Comparison of ENCODE assay signal across 20 cellular contexts in genomic region chr2:85157345-85157744, GRCh38. TPM values are rescaled to one million over a fixed set of nuclear protein-coding genes. Genes with fewer than 3 reads are reported as not detected.
A peak's percentile ranks its signal among the peaks of the same experiment; 100 is the strongest.
DNase-seq lines count a peak whose midpoint lies in the region; ATAC-seq and TF ChIP-seq lines count a peak whose summit lies in the region.
"Had no signal": no experiment of that assay in that cellular context is flagged by ENCODE, and none has a peak within 500 bp of the region (broad histone marks: within the 10 kb centered on the region; RNA-seq: fewer than 3 reads in every experiment).

No MANE protein-coding gene starts in this region.

- H3K27ac ChIP-seq in thyroid gland, result peak overlapping the region in 2 of 3 donors; percentile 85 to 87
- H3K27ac ChIP-seq: 22Rv1; A549; BLaER1 treated with 17β-estradiol and CSF1 and Interleukin-3, amounts not matched to agents 10 nM and 100 nM; C4-2B had no signal

- no peak overlapping the region for H3K27ac Mint-ChIP-seq in natural killer cell treated with Interleukin-12 subunit alpha and Interleukin-12 subunit beta and Interleukin-15 and Interleukin-18, amount 100 ng/mL, for 72 hours
- H3K27ac Mint-ChIP-seq in natural killer cell, result no peak overlapping the region
- H3K27ac Mint-ChIP-seq: B cell; CD4-positive, alpha-beta T cell; CD8-positive, alpha-beta T cell had no signal

- TF ChIP-seq POLR2A in thyroid gland (IDR thresholded peaks at IDR 0.05), result no peak

- H3K4me3 ChIP-seq in thyroid gland (replicated peaks in 1 of 3), result no peak overlapping the region
- H3K4me3 ChIP-seq: A549; BLaER1 treated with 17β-estradiol and CSF1 and Interleukin-3, amounts not matched to agents 10 nM and 100 nM had no signal

- no peak overlapping the region for H3K4me3 Mint-ChIP-seq in natural killer cell treated with Interleukin-12 subunit alpha and Interleukin-12 subunit beta and Interleukin-15 and Interleukin-18, amount 100 ng/mL, for 72 hours
- no peak overlapping the region for H3K4me3 Mint-ChIP-seq in natural killer cell
- H3K4me3 Mint-ChIP-seq: B cell; CD4-positive, alpha-beta T cell; CD8-positive, alpha-beta T cell had no signal

- 83 to 100% methylated on average over 1 of the region's 1 CpG for WGBS in thyroid gland, 2 donors

- DNase-seq in cardiac septum (ENCODE audit: low spot score) (peak; percentile 29), Right ventricle myocardium inferior (ENCODE audit: missing footprints) (no peak), natural killer cell (no peak), thyroid gland (no peak), DMS53 treated with DMSO at 0.1 percent for 48 hours (lab: John Stamatoyannopoulos, UW; ENCODE audit: unreplicated experiment) (no peak)
- peak; percentile 23 for DNase-seq in natural killer cell treated with Interleukin-12 subunit alpha and Interleukin-12 subunit beta and Interleukin-15 and Interleukin-18, amount 100 ng/mL, for 72 hours (ENCODE audit: low spot score)
- DNase-seq: AML-193; Caco-2; Calu3; CD4-positive, alpha-beta T cell; CD8-positive, alpha-beta T cell; DMS79; DND-41; GF-D8 had no signal

- H3K27me3 Mint-ChIP-seq in natural killer cell treated with Interleukin-12 subunit alpha and Interleukin-12 subunit beta and Interleukin-15 and Interleukin-18, amount 100 ng/mL, for 72 hours, result peaks cover 0 to 5% of the 10 kb centered on the region in 2 donors
- H3K27me3 Mint-ChIP-seq in natural killer cell (ENCODE audit: low read depth in 2 of 2), result no peaks in the 10 kb centered on the region

- no peak for TF ChIP-seq CTCF in natural killer cell (IDR thresholded peaks at IDR 0.05)
- no peak for TF ChIP-seq CTCF in thyroid gland (IDR thresholded peaks at IDR 0.05)

- H3K36me3 ChIP-seq in thyroid gland, result no peaks in the 10 kb centered on the region
- H3K36me3 ChIP-seq: BLaER1 treated with 17β-estradiol and CSF1 and Interleukin-3, amounts not matched to agents 10 nM and 100 nM had no signal

- H3K4me1 Mint-ChIP-seq in natural killer cell treated with Interleukin-12 subunit alpha and Interleukin-12 subunit beta and Interleukin-15 and Interleukin-18, amount 100 ng/mL, for 72 hours (ENCODE audit: low read depth in 2 of 2), result no peaks in the 10 kb centered on the region
- H3K4me1 Mint-ChIP-seq in natural killer cell, result no peaks in the 10 kb centered on the region
- H3K4me1 Mint-ChIP-seq: B cell had no signal

- H3K36me3 Mint-ChIP-seq in natural killer cell treated with Interleukin-12 subunit alpha and Interleukin-12 subunit beta and Interleukin-15 and Interleukin-18, amount 100 ng/mL, for 72 hours, result no peaks in the 10 kb centered on the region
- H3K36me3 Mint-ChIP-seq in natural killer cell, result no peaks in the 10 kb centered on the region
- H3K36me3 Mint-ChIP-seq: CD8-positive, alpha-beta T cell had no signal

- no peak for ATAC-seq in Right ventricle myocardium inferior
- no peak for ATAC-seq in natural killer cell treated with Interleukin-12 subunit alpha and Interleukin-12 subunit beta and Interleukin-15 and Interleukin-18, amount 100 ng/mL, for 72 hours
- ATAC-seq in natural killer cell, result no peak
- ATAC-seq: A549; CD8-positive, alpha-beta T cell had no signal

- H3K4me1 ChIP-seq in thyroid gland, result peaks cover 88% of the 10 kb centered on the region in 2 donors
- H3K4me1 ChIP-seq: A549, Caco-2 had no signal

- no peaks in the 10 kb centered on the region for H3K27me3 ChIP-seq in thyroid gland
- H3K27me3 ChIP-seq: BLaER1 treated with 17β-estradiol and CSF1 and Interleukin-3, amounts not matched to agents 10 nM and 100 nM had no signal

- no peaks in the 10 kb centered on the region for H3K9me3 Mint-ChIP-seq in natural killer cell treated with Interleukin-12 subunit alpha and Interleukin-12 subunit beta and Interleukin-15 and Interleukin-18, amount 100 ng/mL, for 72 hours
- no peaks in the 10 kb centered on the region for H3K9me3 Mint-ChIP-seq in natural killer cell
- H3K9me3 Mint-ChIP-seq: CD4-positive, alpha-beta T cell; CD8-positive, alpha-beta T cell had no signal

- intact Hi-C loops in cardiac septum (cut with DNase I) (no loop called here), Right ventricle myocardium inferior (cut with DNase I) (no loop called here), natural killer cell (cut with micrococcal nuclease) (no loop called here), thyroid gland (cut with DNase I) (no loop called here)

- no peaks in the 10 kb centered on the region for H3K9me3 ChIP-seq in thyroid gland
- H3K9me3 ChIP-seq: A549, Caco-2 had no signal

RNA-seq across cellular contexts. Expression of gene TCF7L1, which starts 24.2 kb away (rescaled TPM):
- total RNA-seq in cardiac septum, result 6.0 TPM
- total RNA-seq in Right ventricle myocardium inferior, result 9.3 TPM
- total RNA-seq in natural killer cell treated with Interleukin-12 subunit alpha and Interleukin-12 subunit beta and Interleukin-15 and Interleukin-18, amount 100 ng/mL, for 72 hours, result under 1 TPM in 1 of 2 donors, not detected in 1; 0.14 TPM
- not detected for total RNA-seq in natural killer cell
- 10 to 100 TPM in 2 of 4 donors, 1 to 10 TPM in 2; 3.1 to 12.1 (median 8.7) TPM for total RNA-seq in thyroid gland
- total RNA-seq: A172; CD4-positive, alpha-beta T cell; CD8-positive, alpha-beta T cell had no signal

Comparison
In these comparisons a context has a peak if more than half of its experiments do, and no peak if none do; other contexts are left out.
1. DNase-seq: peak in cardiac septum (single experiment) and natural killer cell treated with Interleukin-12 subunit alpha and Interleukin-12 subunit beta and Interleukin-15 and Interleukin-18, amount 100 ng/mL, for 72 hours (single experiment); none in Right ventricle myocardium inferior (single experiment), natural killer cell (single experiment), thyroid gland (0 of 2) and DMS53 treated with DMSO at 0.1 percent for 48 hours (single experiment).